Comparison of ENCODE assay signal across 2 cellular contexts in the genomic region with DNA sequence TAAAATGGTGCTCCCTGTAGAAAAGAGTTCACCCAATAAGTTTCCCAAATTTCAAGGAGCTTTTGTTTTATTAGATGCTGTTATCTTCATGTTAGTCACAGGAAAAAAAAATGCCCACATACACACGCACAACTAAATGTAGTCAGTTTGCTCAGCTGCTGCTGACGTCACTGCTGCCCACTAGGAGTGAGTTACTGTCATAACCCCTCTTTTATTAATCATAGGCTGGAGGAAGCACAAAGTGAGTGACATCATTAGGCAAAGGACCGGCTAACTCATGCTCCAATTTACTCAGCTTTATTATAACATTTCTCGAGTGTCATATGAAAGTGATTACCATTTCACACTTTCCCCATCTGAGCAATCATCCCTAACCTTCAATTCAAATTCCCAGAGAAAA.
TF ChIP-seq lines count a peak whose summit lies in the region.

No MANE protein-coding gene starts in this region.

TF ChIP-seq in GM12878, 131 proteins besides CTCF, POLR2A, EP300 and RAD21:
- no peak for TF ChIP-seq HDAC6 (IDR thresholded peaks at IDR 0.05; ENCODE audit: unreplicated experiment)
- no peak for TF ChIP-seq ZNF274 (IDR thresholded peaks at IDR 0.05; ENCODE audit: insufficient read depth, insufficient read length)
- TF ChIP-seq NR2F1 (conservative IDR thresholded peaks at IDR 0.05), result no peak
- no peak for TF ChIP-seq CHD4 (IDR thresholded peaks at IDR 0.05)
- peak; percentile 60; the same call in 1 of the 2 replicates for TF ChIP-seq ATF7 (IDR thresholded peaks at IDR 0.05; ENCODE audit: low read depth)
TF ChIP-seq in GM12878: peak in this region for 1.

TF ChIP-seq in HepG2, 621 proteins besides CTCF, POLR2A, EP300 and RAD21:
- TF ChIP-seq ATF7 (IDR thresholded peaks at IDR 0.05) (peak; percentile 46), ATF7 (CRISPR knock-in tag; IDR thresholded peaks at IDR 0.05) (no peak), JUN (CRISPR knock-in tag; IDR thresholded peaks at IDR 0.05) (no peak), EHMT2 (IDR thresholded peaks at IDR 0.05; ENCODE audit: borderline replicate concordance, low read depth, low read length) (no peak), MTA1 (CRISPR knock-in tag; IDR thresholded peaks at IDR 0.05; ENCODE audit: borderline replicate concordance) (no peak), ZNF614 (CRISPR knock-in tag; IDR thresholded peaks at IDR 0.05; ENCODE audit: borderline replicate concordance) (no peak), CREB1 (IDR thresholded peaks at IDR 0.05) (peak; percentile 92), CREB1 (CRISPR knock-in tag; IDR thresholded peaks at IDR 0.05) (no peak), THAP11 (CRISPR knock-in tag; IDR thresholded peaks at IDR 0.05) (no peak), ZNF317 (CRISPR knock-in tag; IDR thresholded peaks at IDR 0.05) (no peak)
